Comparison of ENCODE assay signal across 8 cellular contexts in the genomic region with DNA sequence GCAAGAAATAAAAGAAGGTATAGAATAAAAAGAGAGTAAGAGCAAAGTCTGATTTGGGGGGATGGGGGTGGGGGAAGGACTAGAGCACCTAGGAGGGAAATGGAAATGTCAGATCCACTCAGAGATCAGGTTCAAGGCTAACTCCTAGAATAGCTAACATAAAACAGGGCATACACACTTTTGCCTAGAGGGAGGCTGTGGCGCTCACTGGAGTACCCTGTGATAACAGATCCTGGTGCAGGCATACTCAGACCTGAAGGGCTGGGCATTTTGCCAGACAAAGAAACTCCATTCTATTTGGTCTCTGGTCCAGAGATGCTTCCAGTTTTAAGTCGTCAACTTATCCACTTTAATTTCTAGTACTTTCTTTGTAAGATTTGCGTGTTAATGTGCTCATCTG. TPM values are rescaled to one million over a fixed set of nuclear protein-coding genes. Genes with fewer than 3 reads are reported as not detected.
DNase-seq lines count a peak whose midpoint lies in the region; ATAC-seq and TF ChIP-seq lines count a peak whose summit lies in the region.

No MANE protein-coding gene starts in this region.

- H3K27ac Mint-ChIP-seq in stimulated activated naive CD8-positive, alpha-beta T cell treated with anti-CD3 and anti-CD28 coated beads, Interleukin-15, amount 100 ng/mL, for 72 hours: peak overlapping the region; percentile 38 to 69

- no peak for ATAC-seq in stimulated activated naive CD8-positive, alpha-beta T cell treated with anti-CD3 and anti-CD28 coated beads, Interleukin-15, amount 100 ng/mL, for 72 hours
- no peak for ATAC-seq in HG02981 (IDR thresholded peaks at IDR 0.05; ENCODE audit: unreplicated experiment)
- ATAC-seq in GM19452 (IDR thresholded peaks at IDR 0.05; ENCODE audit: unreplicated experiment): no peak
- ATAC-seq in esophagus mucosa: no peak

- H3K9me3 Mint-ChIP-seq in stimulated activated naive CD8-positive, alpha-beta T cell treated with anti-CD3 and anti-CD28 coated beads, Interleukin-15, amount 100 ng/mL, for 72 hours: no peaks in the 10 kb centered on the region

- H3K4me3 Mint-ChIP-seq in stimulated activated naive CD8-positive, alpha-beta T cell treated with anti-CD3 and anti-CD28 coated beads, Interleukin-15, amount 100 ng/mL, for 72 hours: peak overlapping the region; percentile 20 to 50

- H3K4me1 Mint-ChIP-seq in stimulated activated naive CD8-positive, alpha-beta T cell treated with anti-CD3 and anti-CD28 coated beads, Interleukin-15, amount 100 ng/mL, for 72 hours: peaks cover 90% of the 10 kb centered on the region

- DNase-seq in NCI-H524 (lab: John Stamatoyannopoulos, UW): peak; percentile 12 to 60
- no peak for DNase-seq in NCI-H524 treated with DMSO at 0.1 percent for 48 hours (lab: John Stamatoyannopoulos, UW)
- DNase-seq in RPMI7951 (ENCODE audit: low read depth): peak; percentile 42
- DNase-seq in erythroblast (lab: John Stamatoyannopoulos, UW): peak; percentile 56 to 65
- DNase-seq in stimulated activated naive CD8-positive, alpha-beta T cell treated with anti-CD3 and anti-CD28 coated beads, Interleukin-15, amount 100 ng/mL, for 72 hours: no peak

- TF ChIP-seq POLR2A in erythroblast (IDR thresholded peaks at IDR 0.05; ENCODE audit: low read length): no peak

- no peaks in the 10 kb centered on the region for H3K27me3 Mint-ChIP-seq in stimulated activated naive CD8-positive, alpha-beta T cell treated with anti-CD3 and anti-CD28 coated beads, Interleukin-15, amount 100 ng/mL, for 72 hours

RNA-seq across cellular contexts. Expression of a gene that starts 5.8 kb away (rescaled TPM):
- 27.8 and 44.0 TPM in 2 replicates for total RNA-seq in RPMI7951 (2014; rRNA removed; shearing (Covaris generic))
- 49.8 TPM for total RNA-seq in esophagus mucosa

RNA-seq across cellular contexts. Expression of a gene that starts 22.2 kb away (rescaled TPM):
- 1.3 and 1.8 TPM in 2 replicates for total RNA-seq in RPMI7951 (2014; rRNA removed; shearing (Covaris generic))
- total RNA-seq in esophagus mucosa: 1.7 TPM

RNA-seq across cellular contexts. Expression of a gene that starts 58.1 kb away (rescaled TPM):
- 43.1 and 48.8 TPM in 2 replicates for total RNA-seq in RPMI7951 (2014; rRNA removed; shearing (Covaris generic))
- total RNA-seq in esophagus mucosa: 22.6 TPM

Comparison
In these comparisons a context has a peak if more than half of its experiments do, and no peak if none do; other contexts are left out.
1. DNase-seq: peak in NCI-H524 (2 of 2), RPMI7951 (single experiment) and erythroblast (2 of 2); none in NCI-H524 treated with DMSO at 0.1 percent for 48 hours (single experiment) and stimulated activated naive CD8-positive, alpha-beta T cell treated with anti-CD3 and anti-CD28 coated beads, Interleukin-15, amount 100 ng/mL, for 72 hours (0 of 2).